In genomic region chr6:24666097-24666615, GRCh38 we compare ENCODE assay signal across 1 cellular context.
TF ChIP-seq lines count a peak whose summit lies in the region.

No MANE protein-coding gene starts in this region.

TF ChIP-seq in HepG2, 621 proteins besides CTCF, POLR2A, EP300 and RAD21 (continued from another document and continues in another):
- TF ChIP-seq ZNF891 (CRISPR knock-in tag; IDR thresholded peaks at IDR 0.05) = no peak
- TF ChIP-seq ZNF512B (CRISPR knock-in tag; IDR thresholded peaks at IDR 0.05; ENCODE audit: borderline replicate concordance) = no peak
- no peak for TF ChIP-seq GTF3A (CRISPR knock-in tag; conservative IDR thresholded peaks at IDR 0.05)
- no peak for TF ChIP-seq ZNF83 (CRISPR knock-in tag; IDR thresholded peaks at IDR 0.05; ENCODE audit: borderline replicate concordance)
- TF ChIP-seq HINFP (CRISPR knock-in tag; IDR thresholded peaks at IDR 0.05; ENCODE audit: low read depth) = peak; percentile 1; the same call in 1 of the 2 replicates
- no peak for TF ChIP-seq GTF2F1 (IDR thresholded peaks at IDR 0.05; ENCODE audit: low read length)
- TF ChIP-seq FOXM1 (CRISPR knock-in tag; IDR thresholded peaks at IDR 0.05) = no peak
- TF ChIP-seq ZBTB3 (CRISPR knock-in tag; IDR thresholded peaks at IDR 0.05; ENCODE audit: borderline replicate concordance, low read depth) = no peak
- TF ChIP-seq RORA (CRISPR knock-in tag; IDR thresholded peaks at IDR 0.05) = no peak
- TF ChIP-seq EZH2 (conservative IDR thresholded peaks at IDR 0.05; ENCODE audit: low read depth, low read length) = no peak
- TF ChIP-seq NRL (CRISPR knock-in tag; IDR thresholded peaks at IDR 0.05; ENCODE audit: borderline replicate concordance) = no peak
- no peak for TF ChIP-seq ZSCAN21 (CRISPR knock-in tag; IDR thresholded peaks at IDR 0.05; ENCODE audit: borderline replicate concordance)
- no peak for TF ChIP-seq ZFP36 (IDR thresholded peaks at IDR 0.05; ENCODE audit: borderline replicate concordance, low read depth, low read length, partially characterized antibody)
- no peak for TF ChIP-seq ZNF329 (CRISPR knock-in tag; IDR thresholded peaks at IDR 0.05; ENCODE audit: low read depth)
- no peak for TF ChIP-seq FOXA1 (IDR thresholded peaks at IDR 0.05)
- no peak for TF ChIP-seq FOXA1 (CRISPR knock-in tag; IDR thresholded peaks at IDR 0.05)
- TF ChIP-seq, protein P1, sequence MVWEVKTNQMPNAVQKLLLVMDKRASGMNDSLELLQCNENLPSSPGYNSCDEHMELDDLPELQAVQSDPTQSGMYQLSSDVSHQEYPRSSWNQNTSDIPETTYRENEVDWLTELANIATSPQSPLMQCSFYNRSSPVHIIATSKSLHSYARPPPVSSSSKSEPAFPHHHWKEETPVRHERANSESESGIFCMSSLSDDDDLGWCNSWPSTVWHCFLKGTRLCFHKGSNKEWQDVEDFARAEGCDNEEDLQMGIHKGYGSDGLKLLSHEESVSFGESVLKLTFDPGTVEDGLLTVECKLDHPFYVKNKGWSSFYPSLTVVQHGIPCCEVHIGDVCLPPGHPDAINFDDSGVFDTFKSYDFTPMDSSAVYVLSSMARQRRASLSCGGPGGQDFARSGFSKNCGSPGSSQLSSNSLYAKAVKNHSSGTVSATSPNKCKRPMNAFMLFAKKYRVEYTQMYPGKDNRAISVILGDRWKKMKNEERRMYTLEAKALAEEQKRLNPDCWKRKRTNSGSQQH (CRISPR knock-in tag; IDR thresholded peaks at IDR 0.05; ENCODE audit: low read depth) = no peak
- TF ChIP-seq, protein P2, sequence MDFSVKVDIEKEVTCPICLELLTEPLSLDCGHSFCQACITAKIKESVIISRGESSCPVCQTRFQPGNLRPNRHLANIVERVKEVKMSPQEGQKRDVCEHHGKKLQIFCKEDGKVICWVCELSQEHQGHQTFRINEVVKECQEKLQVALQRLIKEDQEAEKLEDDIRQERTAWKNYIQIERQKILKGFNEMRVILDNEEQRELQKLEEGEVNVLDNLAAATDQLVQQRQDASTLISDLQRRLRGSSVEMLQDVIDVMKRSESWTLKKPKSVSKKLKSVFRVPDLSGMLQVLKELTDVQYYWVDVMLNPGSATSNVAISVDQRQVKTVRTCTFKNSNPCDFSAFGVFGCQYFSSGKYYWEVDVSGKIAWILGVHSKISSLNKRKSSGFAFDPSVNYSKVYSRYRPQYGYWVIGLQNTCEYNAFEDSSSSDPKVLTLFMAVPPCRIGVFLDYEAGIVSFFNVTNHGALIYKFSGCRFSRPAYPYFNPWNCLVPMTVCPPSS (IDR thresholded peaks at IDR 0.05) = no peak
- no peak for TF ChIP-seq ZKSCAN1 (IDR thresholded peaks at IDR 0.05; ENCODE audit: low read length)
- peak; percentile 16; the same call in 1 of the 2 replicates for TF ChIP-seq ZKSCAN5 (CRISPR knock-in tag; IDR thresholded peaks at IDR 0.05)
- TF ChIP-seq ZNF382 (CRISPR knock-in tag; IDR thresholded peaks at IDR 0.05; ENCODE audit: borderline replicate concordance) = no peak
- TF ChIP-seq NR3C1 (CRISPR knock-in tag; IDR thresholded peaks at IDR 0.05) = no peak
- no peak for TF ChIP-seq SIX1 (CRISPR knock-in tag; IDR thresholded peaks at IDR 0.05; ENCODE audit: borderline replicate concordance)
- TF ChIP-seq ZNF720 (CRISPR knock-in tag; IDR thresholded peaks at IDR 0.05) = no peak
- TF ChIP-seq ZNF160 (CRISPR knock-in tag; IDR thresholded peaks at IDR 0.05) = no peak
- no peak for TF ChIP-seq NCOA1 (CRISPR knock-in tag; IDR thresholded peaks at IDR 0.05)
- TF ChIP-seq HNRNPH1 (optimal IDR thresholded peaks at IDR 0.05; ENCODE audit: low read depth, low read length) = no peak
- TF ChIP-seq NFYC (CRISPR knock-in tag; IDR thresholded peaks at IDR 0.05) = no peak
- TF ChIP-seq HDAC2 (CRISPR knock-in tag; IDR thresholded peaks at IDR 0.05) = no peak
- TF ChIP-seq ZNF646 (CRISPR knock-in tag; IDR thresholded peaks at IDR 0.05) = peak; percentile 55; the same call in 1 of the 2 replicates
- no peak for TF ChIP-seq SNAI1 (CRISPR knock-in tag; IDR thresholded peaks at IDR 0.05; ENCODE audit: borderline replicate concordance)
- no peak for TF ChIP-seq ZNF660 (CRISPR knock-in tag; IDR thresholded peaks at IDR 0.05; ENCODE audit: borderline replicate concordance, low read depth)
- no peak for TF ChIP-seq PAWR (CRISPR knock-in tag; IDR thresholded peaks at IDR 0.05; ENCODE audit: borderline replicate concordance)
- no peak for TF ChIP-seq AKAP8 (CRISPR knock-in tag; IDR thresholded peaks at IDR 0.05)
- TF ChIP-seq ZNF224 (CRISPR knock-in tag; IDR thresholded peaks at IDR 0.05) = no peak
- no peak for TF ChIP-seq KMT2A (CRISPR knock-in tag; IDR thresholded peaks at IDR 0.05)
- TF ChIP-seq, protein P3, sequence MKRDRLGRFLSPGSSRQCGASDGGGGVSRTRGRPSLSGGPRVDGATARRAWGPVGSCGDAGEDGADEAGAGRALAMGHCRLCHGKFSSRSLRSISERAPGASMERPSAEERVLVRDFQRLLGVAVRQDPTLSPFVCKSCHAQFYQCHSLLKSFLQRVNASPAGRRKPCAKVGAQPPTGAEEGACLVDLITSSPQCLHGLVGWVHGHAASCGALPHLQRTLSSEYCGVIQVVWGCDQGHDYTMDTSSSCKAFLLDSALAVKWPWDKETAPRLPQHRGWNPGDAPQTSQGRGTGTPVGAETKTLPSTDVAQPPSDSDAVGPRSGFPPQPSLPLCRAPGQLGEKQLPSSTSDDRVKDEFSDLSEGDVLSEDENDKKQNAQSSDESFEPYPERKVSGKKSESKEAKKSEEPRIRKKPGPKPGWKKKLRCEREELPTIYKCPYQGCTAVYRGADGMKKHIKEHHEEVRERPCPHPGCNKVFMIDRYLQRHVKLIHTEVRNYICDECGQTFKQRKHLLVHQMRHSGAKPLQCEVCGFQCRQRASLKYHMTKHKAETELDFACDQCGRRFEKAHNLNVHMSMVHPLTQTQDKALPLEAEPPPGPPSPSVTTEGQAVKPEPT (CRISPR knock-in tag; IDR thresholded peaks at IDR 0.05; ENCODE audit: low read depth) = 0 out of 2 replicates have a peak, but pooled peaks have one; percentile 39
- TF ChIP-seq ZNF337 (CRISPR knock-in tag; IDR thresholded peaks at IDR 0.05; ENCODE audit: borderline replicate concordance, low read depth) = no peak
- TF ChIP-seq ZNF687 (CRISPR knock-in tag; IDR thresholded peaks at IDR 0.05) = no peak
- no peak for TF ChIP-seq ZNF713 (CRISPR knock-in tag; IDR thresholded peaks at IDR 0.05)
- TF ChIP-seq ZNF264 (CRISPR knock-in tag; IDR thresholded peaks at IDR 0.05) = no peak
- TF ChIP-seq, protein P4, sequence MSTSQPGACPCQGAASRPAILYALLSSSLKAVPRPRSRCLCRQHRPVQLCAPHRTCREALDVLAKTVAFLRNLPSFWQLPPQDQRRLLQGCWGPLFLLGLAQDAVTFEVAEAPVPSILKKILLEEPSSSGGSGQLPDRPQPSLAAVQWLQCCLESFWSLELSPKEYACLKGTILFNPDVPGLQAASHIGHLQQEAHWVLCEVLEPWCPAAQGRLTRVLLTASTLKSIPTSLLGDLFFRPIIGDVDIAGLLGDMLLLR (CRISPR knock-in tag; IDR thresholded peaks at IDR 0.05) = no peak; the same call in 1 of the 2 replicates
- TF ChIP-seq NAIF1 (CRISPR knock-in tag; IDR thresholded peaks at IDR 0.05; ENCODE audit: borderline replicate concordance) = peak; percentile 11; the same call in 1 of the 2 replicates
- no peak for TF ChIP-seq RFXANK (CRISPR knock-in tag; IDR thresholded peaks at IDR 0.05)
- no peak for TF ChIP-seq ZFP1 (CRISPR knock-in tag; IDR thresholded peaks at IDR 0.05)
- no peak for TF ChIP-seq ELF3 (CRISPR knock-in tag; IDR thresholded peaks at IDR 0.05)
- no peak for TF ChIP-seq SCMH1 (CRISPR knock-in tag; IDR thresholded peaks at IDR 0.05; ENCODE audit: borderline replicate concordance)
- TF ChIP-seq ETV6 (CRISPR knock-in tag; conservative IDR thresholded peaks at IDR 0.05) = no peak
